ENCODE assay signal across 8 cellular contexts in the genomic region with DNA sequence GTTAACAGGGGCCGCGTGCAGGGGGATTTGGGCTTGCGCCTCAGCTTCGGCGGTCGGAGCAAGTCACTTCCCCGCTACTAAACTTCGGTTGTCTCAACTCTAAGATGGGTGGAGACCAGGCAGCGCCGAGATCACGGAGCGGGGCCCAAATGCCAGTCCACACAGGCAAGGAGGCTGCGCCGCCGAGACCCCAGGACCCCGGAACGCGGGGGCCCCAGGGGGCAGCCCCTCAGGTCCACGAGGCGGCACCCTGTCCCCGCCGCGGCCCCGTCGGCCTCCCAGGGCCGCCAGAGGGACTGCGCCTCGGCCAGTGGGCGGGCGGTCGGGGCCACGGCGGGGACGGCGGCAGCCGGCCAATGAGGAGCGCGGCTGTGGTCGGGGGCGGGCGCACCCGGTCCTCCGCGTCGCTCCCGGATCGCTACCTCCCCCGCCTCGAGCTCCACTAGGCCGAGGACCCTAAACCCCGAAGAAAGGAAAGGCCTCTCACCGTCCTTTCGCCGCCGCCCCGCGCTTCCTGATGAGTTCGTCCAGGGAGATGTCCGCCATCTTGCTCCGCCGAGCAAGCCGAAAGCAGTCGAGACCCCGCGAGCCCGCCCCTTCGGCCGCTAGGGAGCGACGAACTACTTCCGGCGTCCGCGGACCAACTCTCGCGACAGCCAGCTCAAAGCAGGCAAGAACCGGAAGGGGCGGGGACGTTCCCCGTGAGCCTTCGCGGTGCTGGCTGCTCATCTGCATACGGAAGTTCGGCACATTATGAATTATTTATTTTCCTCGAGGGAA. TPM values are rescaled to one million over a fixed set of nuclear protein-coding genes. Genes with fewer than 3 reads are reported as not detected.
DNase-seq lines count a peak whose midpoint lies in the region; ATAC-seq and TF ChIP-seq lines count a peak whose summit lies in the region.

A gene with protein sequence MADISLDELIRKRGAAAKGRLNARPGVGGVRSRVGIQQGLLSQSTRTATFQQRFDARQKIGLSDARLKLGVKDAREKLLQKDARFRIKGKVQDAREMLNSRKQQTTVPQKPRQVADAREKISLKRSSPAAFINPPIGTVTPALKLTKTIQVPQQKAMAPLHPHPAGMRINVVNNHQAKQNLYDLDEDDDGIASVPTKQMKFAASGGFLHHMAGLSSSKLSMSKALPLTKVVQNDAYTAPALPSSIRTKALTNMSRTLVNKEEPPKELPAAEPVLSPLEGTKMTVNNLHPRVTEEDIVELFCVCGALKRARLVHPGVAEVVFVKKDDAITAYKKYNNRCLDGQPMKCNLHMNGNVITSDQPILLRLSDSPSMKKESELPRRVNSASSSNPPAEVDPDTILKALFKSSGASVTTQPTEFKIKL (minus strand): TSS at position 572 of the 780 bp plus-strand sequence. CDS start 26 bp downstream, at position 546.

- TF ChIP-seq CTCF in left lung (IDR thresholded peaks at IDR 0.05): peak in 1 of 2 donors; percentile 40

- intact Hi-C loops in left lung (cut with DNase I): no loop called here

- peak within 1 kb of the TSS; percentile 73 to 75 for H3K4me3 ChIP-seq in left lung

- H3K27ac ChIP-seq in left lung: peak within 1 kb of the TSS; percentile 97 to 98

- peaks cover 0 to 23% of the 10 kb centered on the region in 2 donors for H3K36me3 ChIP-seq in left lung

- peaks cover 35 to 64% of the 10 kb centered on the region in 2 donors for H3K4me1 ChIP-seq in left lung

- peak; percentile 66 for ATAC-seq in GM19372 (IDR thresholded peaks at IDR 0.05; ENCODE audit: low read depth, unreplicated experiment)
- ATAC-seq in HG03558 (IDR thresholded peaks at IDR 0.05; ENCODE audit: extremely low read depth, unreplicated experiment): peak; percentile 32
- ATAC-seq in left lung: peak; percentile 90

- no peaks in the 10 kb centered on the region for H3K27me3 ChIP-seq in left lung

- H3K9me3 ChIP-seq in left lung: no peaks in the 10 kb centered on the region

- DNase-seq in CD1c-positive myeloid dendritic cell (ENCODE audit: extremely low spot score): peak; percentile 99
- peak; percentile 98 for DNase-seq in NCI-H748 (lab: John Stamatoyannopoulos, UW; ENCODE audit: unreplicated experiment)
- peak; percentile 99 for DNase-seq in activated CD4-positive, alpha-beta T cell treated with anti-CD3 and anti-CD28 coated beads, Interleukin-2, amount 50 U/mL, for 1 hour
- peak; percentile 98 for DNase-seq in dedifferentiated amniotic fluid mesenchymal stem cell (ENCODE audit: extremely low spot score)
- DNase-seq in left lung: peak; percentile 99
- peak; percentile 96 to 98 for DNase-seq in stimulated activated CD4-positive, alpha-beta T cell treated with anti-CD3 and anti-CD28 coated beads, Interleukin-2, amount 100 ng/mL, for 48 hours

RNA-seq across cellular contexts. Expression of the gene that starts here (rescaled TPM):
- 10 to 100 TPM; 56.6 to 61.6 TPM for total RNA-seq in left lung

Comparison
In these comparisons a context has a peak if more than half of its experiments do, and no peak if none do; other contexts are left out.
1. Peak in every context shown above with its lines: DNase-seq, ATAC-seq, H3K4me3 ChIP-seq and H3K27ac ChIP-seq.
2. ATAC-seq: peak in every context shown above with its lines; median percentile 90 in left lung; 66 in GM19372; 32 in HG03558.